In the genomic region with DNA sequence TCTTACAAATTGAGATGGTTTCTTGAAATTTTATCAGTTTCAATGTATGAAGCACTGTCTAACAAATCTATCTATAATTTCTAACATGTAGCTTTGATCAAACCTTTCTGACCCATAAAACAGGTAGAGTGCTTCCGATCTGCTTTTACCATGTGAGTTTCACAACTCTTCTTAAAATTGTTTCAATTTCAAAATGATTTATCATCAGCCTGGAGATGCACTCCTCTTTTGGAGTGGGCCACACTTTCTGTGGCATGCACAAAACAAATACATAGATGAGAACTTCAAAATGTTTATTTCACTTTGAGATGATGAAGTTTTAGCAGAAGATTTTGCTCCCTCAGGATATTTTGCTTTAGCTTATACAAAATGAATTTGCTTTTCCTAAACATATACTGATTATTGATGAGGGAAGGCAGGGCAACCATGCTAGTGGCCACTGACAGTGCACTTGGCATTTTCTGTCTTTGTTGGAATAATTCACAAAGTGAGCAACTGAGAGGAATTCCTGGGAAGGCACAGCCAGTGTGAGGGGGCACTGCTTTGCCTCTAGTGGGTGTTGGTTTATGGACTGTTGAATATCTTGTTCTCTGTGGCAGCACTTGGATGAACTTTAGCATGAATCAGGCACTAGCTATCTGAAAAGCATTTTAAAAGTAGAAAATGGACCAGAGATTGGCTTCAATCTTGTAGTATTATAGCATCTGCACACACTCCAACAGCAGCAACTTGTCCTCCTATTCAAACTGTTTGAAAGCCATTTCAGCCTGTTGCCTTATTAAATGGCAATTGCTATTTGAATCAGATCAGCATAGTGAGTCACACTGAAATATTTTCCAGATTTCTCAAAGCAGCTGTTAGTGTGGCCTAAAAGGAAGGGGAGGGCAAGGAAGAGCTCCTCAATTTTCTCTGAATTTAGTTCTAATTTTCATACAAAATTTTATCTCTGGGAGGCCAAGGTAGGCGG, we compare ENCODE assay signal across 25 cellular contexts.
DNase-seq lines count a peak whose midpoint lies in the region; ATAC-seq, FAIRE-seq and TF ChIP-seq lines count a peak whose summit lies in the region.
"Had no signal": no experiment of that assay in that cellular context is flagged by ENCODE, and none has a peak within 500 bp of the region (broad histone marks: within the 10 kb centered on the region; RNA-seq: fewer than 3 reads in every experiment).

No MANE protein-coding gene starts in this region.

- no peaks in the 10 kb centered on the region for H3K36me3 ChIP-seq in BJ (ENCODE audit: control insufficient read depth, insufficient read depth, low read length)
- no peaks in the 10 kb centered on the region for H3K36me3 ChIP-seq in GM12878 (ENCODE audit: control insufficient read depth in 2 of 2, insufficient read depth in 2 of 2, low read length in 1 of 2)
- H3K36me3 ChIP-seq: gastroesophageal sphincter had no signal

- intact Hi-C loops in GM12878 (cut with micrococcal nuclease; ENCODE audit: unreplicated experiment), result no loop called here

- H3K9me3 ChIP-seq in GM12878 (replicated peaks; ENCODE audit: control insufficient read depth, insufficient read depth, low read length), result no peaks in the 10 kb centered on the region
- H3K9me3 ChIP-seq: gastroesophageal sphincter, testis had no signal

- TF ChIP-seq RAD21 in GM12878 (IDR thresholded peaks at IDR 0.05; ENCODE audit: insufficient read depth, low read depth, low read length), result no peak

- TF ChIP-seq CTCF in BJ (IDR thresholded peaks at IDR 0.05; ENCODE audit: insufficient read depth, low read depth, low read length) (no peak), GM12878 (IDR thresholded peaks at IDR 0.05 in 2 of 3, conservative IDR thresholded peaks at IDR 0.05 in 1 of 3; ENCODE audit: control insufficient read depth in 2 of 3, extremely low read depth in 1 of 3, insufficient read depth in 1 of 3, low read depth in 3 of 3, low read length in 3 of 3) (no peak)

- no peak overlapping the region for H3K27ac ChIP-seq in GM12878 (ENCODE audit: control insufficient read depth, insufficient read depth)
- H3K27ac ChIP-seq: gastroesophageal sphincter, testis, VCaP had no signal

- POLR2A ChIA-PET in BJ (lab: Charles Lee), result no interaction called here
- POLR2A ChIA-PET in GM12878 (lab: Charles Lee), result no interaction called here

- no peaks in the 10 kb centered on the region for H3K79me2 ChIP-seq in GM12878 (ENCODE audit: control insufficient read depth, insufficient read depth, low read length)

- H4K20me1 ChIP-seq in GM12878 (ENCODE audit: control insufficient read depth, insufficient read depth), result no peaks in the 10 kb centered on the region

- 12% methylated on average over 2 of the region's 2 CpGs for WGBS in GM12878 (ENCODE audit: insufficient coverage, insufficient replicate concordance, low lambda C conversion rate, missing lambda C conversion rate)

- BruUV-seq in GM12878 (replicated peaks; lab: Mats Ljungman, UMichigan), result no TSS peak

- H3K4me1 ChIP-seq in GM12878 (ENCODE audit: control insufficient read depth, insufficient read depth, low read length), result no peaks in the 10 kb centered on the region
- H3K4me1 ChIP-seq: gastroesophageal sphincter, testis had no signal

- no peak for TF ChIP-seq POLR2A in GM12878 (IDR thresholded peaks at IDR 0.05; ENCODE audit: low read depth, low read length)
- no peak for TF ChIP-seq POLR2A in H54 (IDR thresholded peaks at IDR 0.05; ENCODE audit: low read depth, low read length)

- peak; percentile 36 for DNase-seq in BJ (ENCODE audit: low read depth)
- peak; percentile 79 for DNase-seq in LHCN-M2 (ENCODE audit: low read depth)
- DNase-seq in GM12878 (ENCODE audit: low read depth, low spot score), result no peak
- peak; percentile 65 for DNase-seq in myocyte (ENCODE audit: low read depth)
- no peak for DNase-seq in foreskin melanocyte
- no peak for DNase-seq in stimulated activated CD4-positive, alpha-beta T cell treated with anti-CD3 and anti-CD28 coated beads, Interleukin-2, amount 100 ng/mL, for 24 hours
- no peak for DNase-seq in activated T-cell treated with anti-CD3 and anti-CD28 coated beads for 4 hours
- no peak for DNase-seq in H54 (ENCODE audit: insufficient read length, low spot score)
- DNase-seq: ACHN; activated CD8-positive, alpha-beta memory T cell treated with anti-CD3 and anti-CD28 coated beads, Interleukin-2, amount 50 U/mL, for 4 hours; activated effector memory CD4-positive, alpha-beta T cell treated with anti-CD3 and anti-CD28 coated beads, Interleukin-2, amount 50 U/mL, for 16 hours; CD8-positive, alpha-beta memory T cell; DMS53; kidney; NCI-H1694; NCI-H2171 treated with DMSO at 0.1 percent for 48 hours; NCI-H774; OCI-M1; right cardiac atrium; T-helper 17 cell; testis had no signal

- H3K27me3 ChIP-seq in BJ (ENCODE audit: control insufficient read depth, insufficient read depth, low read length) (no peaks in the 10 kb centered on the region), GM12878 (replicated peaks in 1 of 2; ENCODE audit: control insufficient read depth in 2 of 2, insufficient read depth in 2 of 2, low read length in 1 of 2) (no peaks in the 10 kb centered on the region)
- H3K27me3 ChIP-seq: gastroesophageal sphincter, testis had no signal

- RAD21 ChIA-PET in GM12878 (lab: Charles Lee; ENCODE audit: unreplicated experiment), result no interaction called here

- in situ Hi-C loops in GM12878 (cut with MboI), result no loop called here

- no peak overlapping the region for H2AFZ ChIP-seq in GM12878 (ENCODE audit: control insufficient read depth, low read depth, low read length)

- peak; percentile 74 for ATAC-seq in GM12878
- ATAC-seq: gastroesophageal sphincter, HepG2, right cardiac atrium, T-helper 17 cell had no signal

- SMC1A ChIA-PET in GM12878 (lab: Charles Lee; ENCODE audit: uncharacterized antibody, unreplicated experiment), result interaction anchor here (1.2 to 1.7 kb wide), 2 partner anchors 9 to 10 kb away, joined by 3 to 5 read pairs; no protein-coding TSS in a partner anchor

- H3K4me2 ChIP-seq in GM12878 (ENCODE audit: control insufficient read depth, insufficient read depth), result no peak overlapping the region

- H3K4me3 ChIP-seq in BJ (ENCODE audit: low read depth, low read length) (no peak overlapping the region), GM12878 (no peak overlapping the region)
- H3K4me3 ChIP-seq: gastroesophageal sphincter, testis had no signal

- FAIRE-seq in GM12878 (lab: Jason Lieb, UNC), result no peak
- FAIRE-seq in H54 (lab: Jason Lieb, UNC), result no peak
- FAIRE-seq: endothelial cell of umbilical vein, HepG2, kidney had no signal

- TF ChIP-seq EP300 in GM12878 (IDR thresholded peaks at IDR 0.05; ENCODE audit: borderline replicate concordance in 1 of 2, control insufficient read depth in 1 of 2, low read depth in 2 of 2, low read length in 2 of 2), result no peak

- CTCF ChIA-PET in BJ (lab: Yijun Ruan, JAX) (no interaction called here), GM12878 (lab: Yijun Ruan, JAX) (interaction anchor here (0.6 to 0.9 kb wide), 2 partner anchors 9 to 20 kb away, joined by 3 to 4 read pairs; no protein-coding TSS in a partner anchor)

- no peak overlapping the region for H3K9ac ChIP-seq in GM12878 (ENCODE audit: control insufficient read depth, insufficient read depth, low read length)

TF ChIP-seq in GM12878, 131 proteins besides CTCF, POLR2A, EP300 and RAD21 (continues in another document):
- TF ChIP-seq KDM1A (IDR thresholded peaks at IDR 0.05; ENCODE audit: borderline replicate concordance), result no peak
- TF ChIP-seq SUZ12 (IDR thresholded peaks at IDR 0.05; ENCODE audit: unreplicated experiment), result no peak
- no peak for TF ChIP-seq LARP7 (IDR thresholded peaks at IDR 0.05)
- no peak for TF ChIP-seq IKZF2 (IDR thresholded peaks at IDR 0.05)
- no peak for TF ChIP-seq SIN3A (IDR thresholded peaks at IDR 0.05; ENCODE audit: low read depth, low read length)
- TF ChIP-seq CHD2 (IDR thresholded peaks at IDR 0.05; ENCODE audit: borderline replicate concordance, low read depth, low read length), result no peak
- no peak for TF ChIP-seq MTA2 (IDR thresholded peaks at IDR 0.05; ENCODE audit: low read depth)
- TF ChIP-seq, protein P1, sequence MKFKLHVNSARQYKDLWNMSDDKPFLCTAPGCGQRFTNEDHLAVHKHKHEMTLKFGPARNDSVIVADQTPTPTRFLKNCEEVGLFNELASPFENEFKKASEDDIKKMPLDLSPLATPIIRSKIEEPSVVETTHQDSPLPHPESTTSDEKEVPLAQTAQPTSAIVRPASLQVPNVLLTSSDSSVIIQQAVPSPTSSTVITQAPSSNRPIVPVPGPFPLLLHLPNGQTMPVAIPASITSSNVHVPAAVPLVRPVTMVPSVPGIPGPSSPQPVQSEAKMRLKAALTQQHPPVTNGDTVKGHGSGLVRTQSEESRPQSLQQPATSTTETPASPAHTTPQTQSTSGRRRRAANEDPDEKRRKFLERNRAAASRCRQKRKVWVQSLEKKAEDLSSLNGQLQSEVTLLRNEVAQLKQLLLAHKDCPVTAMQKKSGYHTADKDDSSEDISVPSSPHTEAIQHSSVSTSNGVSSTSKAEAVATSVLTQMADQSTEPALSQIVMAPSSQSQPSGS (IDR thresholded peaks at IDR 0.05; ENCODE audit: low read length), result no peak
- TF ChIP-seq TARDBP (IDR thresholded peaks at IDR 0.05; ENCODE audit: borderline replicate concordance), result no peak
- no peak for TF ChIP-seq EGR1 (IDR thresholded peaks at IDR 0.05; ENCODE audit: borderline replicate concordance in 1 of 2, low read depth in 2 of 2, low read length in 2 of 2)
- no peak for TF ChIP-seq EED (IDR thresholded peaks at IDR 0.05; ENCODE audit: low read depth)
- TF ChIP-seq, protein P2, sequence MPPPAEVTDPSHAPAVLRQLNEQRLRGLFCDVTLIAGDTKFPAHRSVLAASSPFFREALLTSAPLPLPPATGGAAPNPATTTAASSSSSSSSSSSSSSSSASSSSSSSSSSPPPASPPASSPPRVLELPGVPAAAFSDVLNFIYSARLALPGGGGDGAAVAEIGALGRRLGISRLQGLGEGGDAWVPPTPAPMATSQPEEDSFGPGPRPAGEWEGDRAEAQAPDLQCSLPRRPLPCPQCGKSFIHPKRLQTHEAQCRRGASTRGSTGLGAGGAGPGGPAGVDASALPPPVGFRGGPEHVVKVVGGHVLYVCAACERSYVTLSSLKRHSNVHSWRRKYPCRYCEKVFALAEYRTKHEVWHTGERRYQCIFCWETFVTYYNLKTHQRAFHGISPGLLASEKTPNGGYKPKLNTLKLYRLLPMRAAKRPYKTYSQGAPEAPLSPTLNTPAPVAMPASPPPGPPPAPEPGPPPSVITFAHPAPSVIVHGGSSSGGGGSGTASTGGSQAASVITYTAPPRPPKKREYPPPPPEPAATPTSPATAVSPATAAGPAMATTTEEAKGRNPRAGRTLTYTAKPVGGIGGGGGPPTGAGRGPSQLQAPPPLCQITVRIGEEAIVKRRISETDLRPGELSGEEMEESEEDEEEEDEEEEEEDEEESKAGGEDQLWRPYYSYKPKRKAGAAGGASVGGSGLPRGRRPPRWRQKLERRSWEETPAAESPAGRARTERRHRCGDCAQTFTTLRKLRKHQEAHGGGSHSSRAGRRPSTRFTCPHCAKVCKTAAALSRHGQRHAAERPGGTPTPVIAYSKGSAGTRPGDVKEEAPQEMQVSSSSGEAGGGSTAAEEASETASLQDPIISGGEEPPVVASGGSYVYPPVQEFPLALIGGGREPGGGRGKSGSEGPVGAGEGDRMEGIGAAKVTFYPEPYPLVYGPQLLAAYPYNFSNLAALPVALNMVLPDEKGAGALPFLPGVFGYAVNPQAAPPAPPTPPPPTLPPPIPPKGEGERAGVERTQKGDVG (CRISPR knock-in tag; IDR thresholded peaks at IDR 0.05), result no peak

Comparison
In these comparisons a context has a peak if more than half of its experiments do, and no peak if none do; other contexts are left out.
1. DNase-seq: peak in BJ (single experiment), LHCN-M2 (single experiment) and myocyte (single experiment); none in GM12878 (single experiment), foreskin melanocyte (single experiment), stimulated activated CD4-positive, alpha-beta T cell treated with anti-CD3 and anti-CD28 coated beads, Interleukin-2, amount 100 ng/mL, for 24 hours (0 of 2), activated T-cell treated with anti-CD3 and anti-CD28 coated beads for 4 hours (single experiment) and H54 (single experiment).